In the genomic region with DNA sequence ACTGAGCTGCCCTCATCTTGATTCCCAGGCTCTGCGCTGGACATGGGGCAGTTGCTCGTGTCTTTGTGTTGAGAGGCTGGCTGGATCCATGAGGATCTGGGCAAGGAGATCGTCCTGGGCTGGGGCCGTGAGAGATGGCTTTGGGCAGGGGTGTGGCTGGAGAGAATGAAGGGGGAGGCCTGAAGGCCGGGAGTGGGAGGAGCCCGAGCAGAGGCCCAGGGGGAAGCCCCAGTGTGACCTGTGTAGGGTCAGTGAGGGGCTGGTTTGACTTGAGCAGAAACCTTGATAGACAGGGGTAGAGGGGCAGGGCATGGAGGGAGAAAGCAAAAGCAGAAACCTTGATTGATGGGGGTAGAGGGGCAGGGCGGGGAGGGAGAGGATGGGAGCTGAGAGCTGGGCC, we compare ENCODE assay signal across 22 cellular contexts.
"Had no signal": no experiment of that assay in that cellular context is flagged by ENCODE, and none has a peak within 500 bp of the region (broad histone marks: within the 10 kb centered on the region; RNA-seq: fewer than 3 reads in every experiment).

No MANE protein-coding gene starts in this region.

- H3K36me3 Mint-ChIP-seq: naive B cell; stimulated activated memory B cell treated with anti-CD40 and anti-IgM and Interleukin-4, amounts not matched to agents 10 μg/mL and 1 μg/mL and 100 μg/mL, for 72 hours had no signal

- H3K27me3 ChIP-seq: heart left ventricle had no signal

- ATAC-seq: heart left ventricle, left cardiac atrium, left ventricle myocardium superior, sciatic nerve had no signal

- H3K4me3 Mint-ChIP-seq: naive B cell; nephron; stimulated activated memory B cell treated with anti-CD40 and anti-IgM and Interleukin-4, amounts not matched to agents 10 μg/mL and 1 μg/mL and 100 μg/mL, for 72 hours had no signal

- H3K27ac ChIP-seq: coronary artery, heart left ventricle, spleen, stomach, thoracic aorta had no signal

- H3K27ac Mint-ChIP-seq: nephron; stimulated activated memory B cell treated with anti-CD40 and anti-IgM and Interleukin-4, amounts not matched to agents 10 μg/mL and 1 μg/mL and 100 μg/mL, for 72 hours had no signal

- H3K4me3 ChIP-seq: coronary artery, heart left ventricle, lung, spleen, stomach, thoracic aorta had no signal

- H3K36me3 ChIP-seq: spleen, thoracic aorta had no signal

- H3K4me1 Mint-ChIP-seq: naive B cell; stimulated activated memory B cell treated with anti-CD40 and anti-IgM and Interleukin-4, amounts not matched to agents 10 μg/mL and 1 μg/mL and 100 μg/mL, for 72 hours had no signal

- H3K4me1 ChIP-seq: heart left ventricle, spleen, stomach had no signal

- DNase-seq: effector CD4-positive, alpha-beta T cell; heart left ventricle; hippocampal formation; kidney; left cardiac atrium; left ventricle myocardium superior; mesenchymal stem cell; naive B cell; posterior cingulate gyrus; spleen; stimulated activated CD4-positive, alpha-beta T cell treated with anti-CD3 and anti-CD28 coated beads, Interleukin-15, amount 100 ng/mL, for 24 hours; stimulated activated CD4-positive, alpha-beta T cell treated with anti-CD3 and anti-CD28 coated beads, Interleukin-1b, Interleukin-23, amount 100 ng/mL, for 48 hours; stimulated activated CD4-positive, alpha-beta T cell treated with anti-CD3 and anti-CD28 coated beads, Interleukin-4, amount 100 ng/mL, for 24 hours; stomach; substantia nigra; trophoblast cell had no signal

- H3K9me3 Mint-ChIP-seq: naive B cell; nephron; stimulated activated memory B cell treated with anti-CD40 and anti-IgM and Interleukin-4, amounts not matched to agents 10 μg/mL and 1 μg/mL and 100 μg/mL, for 72 hours had no signal

- H3K9me3 ChIP-seq: heart left ventricle, spleen, stomach, thoracic aorta had no signal
